Comparison of ENCODE assay signal across 25 cellular contexts in the genomic region with DNA sequence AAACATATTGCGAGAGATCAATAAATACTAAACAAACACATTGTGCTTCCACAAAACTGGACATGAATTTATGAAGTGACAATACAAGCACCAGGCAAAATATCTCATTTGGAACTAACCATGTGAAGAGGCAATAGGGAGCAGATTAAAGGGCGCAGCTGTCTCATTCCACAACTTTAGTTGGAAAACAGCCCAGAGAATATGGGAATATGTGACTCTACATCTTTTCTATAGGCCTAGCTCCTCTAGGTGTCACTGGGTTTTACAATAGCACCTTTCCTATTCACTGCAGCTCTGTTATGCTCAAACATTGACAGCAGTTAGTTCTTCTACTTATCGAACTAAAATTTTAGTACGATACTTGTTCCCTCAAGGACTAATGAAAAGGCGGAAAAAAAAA.
"Had no signal": no experiment of that assay in that cellular context is flagged by ENCODE, and none has a peak within 500 bp of the region (broad histone marks: within the 10 kb centered on the region; RNA-seq: fewer than 3 reads in every experiment).

No MANE protein-coding gene starts in this region.

- H3K27me3 ChIP-seq: neutrophil, right lobe of liver, sigmoid colon, stomach, thyroid gland, tibial nerve, upper lobe of left lung, vagina had no signal

- ATAC-seq: natural killer cell treated with Interleukin-12 subunit alpha and Interleukin-12 subunit beta and Interleukin-15 and Interleukin-18, amount 100 ng/mL, for 72 hours; psoas muscle; right cardiac atrium; right lobe of liver; stimulated activated effector memory CD8-positive, alpha-beta T cell treated with anti-CD3 and anti-CD28 coated beads, Interleukin-12 subunit alpha, Interleukin-12 subunit beta, amount 100 ng/mL, for 72 hours; stimulated activated naive B cell treated with anti-CD40 and anti-IgM and Interleukin-4, amounts not matched to agents 10 μg/mL and 1 μg/mL and 100 μg/mL, for 72 hours had no signal

- H3K9me3 ChIP-seq: neutrophil, right lobe of liver, thoracic aorta, thyroid gland, upper lobe of left lung, vagina had no signal

- DNase-seq: nephron progenitor cell; nucleus accumbens; posterior cingulate gyrus; psoas muscle; right cardiac atrium; right lobe of liver; sigmoid colon; small intestine; stimulated activated CD4-positive, alpha-beta T cell treated with anti-CD3 and anti-CD28 coated beads, Interleukin-15, amount 100 ng/mL, for 24 hours; stimulated activated CD4-positive, alpha-beta T cell treated with anti-CD3 and anti-CD28 coated beads, Interleukin-2, amount 100 ng/mL, for 24 hours; stimulated activated CD4-positive, alpha-beta T cell treated with anti-CD3 and anti-CD28 coated beads, Interleukin-2, amount 100 ng/mL, for 48 hours; stimulated activated CD4-positive, alpha-beta T cell treated with anti-CD3 and anti-CD28 coated beads, Interleukin-4, amount 100 ng/mL, for 24 hours; stimulated activated naive B cell treated with anti-CD40 and anti-IgM and Interleukin-4, amounts not matched to agents 10 μg/mL and 1 μg/mL and 100 μg/mL, for 72 hours; stimulated activated naive CD4-positive, alpha-beta T cell treated with Interleukin-2 at 50 U/mL for 16 hours; stomach; thyroid gland; trophoblast cell; upper lobe of left lung had no signal

- H3K4me3 ChIP-seq: psoas muscle, right lobe of liver, sigmoid colon, stomach, thoracic aorta, thyroid gland, tibial nerve, upper lobe of left lung, vagina had no signal

- H3K4me1 ChIP-seq: parathyroid adenoma, psoas muscle, right lobe of liver, sigmoid colon, stomach, thyroid gland, tibial nerve, upper lobe of left lung, vagina had no signal

- H3K27ac ChIP-seq: neutrophil, parathyroid adenoma, psoas muscle, right lobe of liver, sigmoid colon, stomach, thoracic aorta, thyroid gland, tibial nerve, upper lobe of left lung, vagina had no signal

- H3K36me3 ChIP-seq: neutrophil, right lobe of liver, sigmoid colon, stomach, thoracic aorta, thyroid gland, tibial nerve, upper lobe of left lung, vagina had no signal
